1 cellular context compared by ENCODE assay signal in the genomic region with DNA sequence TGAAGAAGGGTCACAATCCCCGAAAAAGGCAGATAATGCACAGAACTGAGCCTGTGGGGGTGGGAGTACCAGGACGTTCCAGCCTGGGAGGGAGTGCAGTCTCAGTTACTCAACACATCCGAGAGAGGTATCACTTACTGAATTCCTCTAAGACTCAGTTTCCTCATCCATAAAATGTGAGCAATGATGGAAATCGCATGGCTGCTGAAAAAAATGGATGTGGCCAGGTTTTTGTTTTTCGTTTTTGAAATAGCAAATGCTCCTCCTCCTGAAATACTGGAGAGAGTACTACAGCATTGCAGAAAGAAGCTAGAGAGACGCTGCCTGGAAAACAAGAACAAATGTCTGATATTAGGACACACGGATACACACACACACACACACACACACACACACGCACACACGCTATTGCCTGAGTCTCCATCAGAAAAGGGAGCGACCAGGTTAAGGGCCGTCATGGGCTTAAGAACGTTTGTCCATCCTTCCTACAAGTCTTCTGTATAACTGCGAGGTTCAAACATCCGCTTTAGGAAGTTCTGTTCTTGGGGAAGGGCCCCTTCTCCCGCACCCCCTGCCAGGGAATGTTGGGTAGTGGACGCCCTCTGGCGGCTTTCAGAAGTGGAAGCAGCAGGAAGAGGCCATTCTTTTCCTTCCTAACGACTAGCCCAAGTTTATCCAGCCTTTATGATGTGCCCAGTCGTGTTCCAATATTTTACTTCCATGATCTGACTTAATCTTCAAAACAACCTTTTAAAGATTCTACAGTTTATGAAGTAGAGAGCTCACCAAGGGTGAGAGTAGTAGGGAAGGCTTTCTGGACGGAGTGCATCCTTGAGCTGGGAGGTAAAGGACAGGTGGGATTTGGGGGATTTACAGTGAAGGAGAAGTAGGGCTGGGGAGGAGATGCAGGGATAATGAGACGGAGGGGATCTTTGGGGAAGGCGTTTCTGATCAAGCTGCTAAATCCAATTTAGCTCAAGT.
A peak's percentile ranks its signal among the peaks of the same experiment; 100 is the strongest.
TF ChIP-seq lines count a peak whose summit lies in the region.

No MANE protein-coding gene starts in this region.

TF ChIP-seq in HEK293, 187 proteins besides CTCF, POLR2A, EP300 and RAD21 (continued from another document):
- TF ChIP-seq, protein P1, sequence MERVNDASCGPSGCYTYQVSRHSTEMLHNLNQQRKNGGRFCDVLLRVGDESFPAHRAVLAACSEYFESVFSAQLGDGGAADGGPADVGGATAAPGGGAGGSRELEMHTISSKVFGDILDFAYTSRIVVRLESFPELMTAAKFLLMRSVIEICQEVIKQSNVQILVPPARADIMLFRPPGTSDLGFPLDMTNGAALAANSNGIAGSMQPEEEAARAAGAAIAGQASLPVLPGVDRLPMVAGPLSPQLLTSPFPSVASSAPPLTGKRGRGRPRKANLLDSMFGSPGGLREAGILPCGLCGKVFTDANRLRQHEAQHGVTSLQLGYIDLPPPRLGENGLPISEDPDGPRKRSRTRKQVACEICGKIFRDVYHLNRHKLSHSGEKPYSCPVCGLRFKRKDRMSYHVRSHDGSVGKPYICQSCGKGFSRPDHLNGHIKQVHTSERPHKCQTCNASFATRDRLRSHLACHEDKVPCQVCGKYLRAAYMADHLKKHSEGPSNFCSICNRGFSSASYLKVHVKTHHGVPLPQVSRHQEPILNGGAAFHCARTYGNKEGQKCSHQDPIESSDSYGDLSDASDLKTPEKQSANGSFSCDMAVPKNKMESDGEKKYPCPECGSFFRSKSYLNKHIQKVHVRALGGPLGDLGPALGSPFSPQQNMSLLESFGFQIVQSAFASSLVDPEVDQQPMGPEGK (tag by site-specific recombination; IDR thresholded peaks at IDR 0.05), result peak; percentile 93
- no peak for TF ChIP-seq OSR2 (tag by site-specific recombination; IDR thresholded peaks at IDR 0.05)
- TF ChIP-seq, protein P2, sequence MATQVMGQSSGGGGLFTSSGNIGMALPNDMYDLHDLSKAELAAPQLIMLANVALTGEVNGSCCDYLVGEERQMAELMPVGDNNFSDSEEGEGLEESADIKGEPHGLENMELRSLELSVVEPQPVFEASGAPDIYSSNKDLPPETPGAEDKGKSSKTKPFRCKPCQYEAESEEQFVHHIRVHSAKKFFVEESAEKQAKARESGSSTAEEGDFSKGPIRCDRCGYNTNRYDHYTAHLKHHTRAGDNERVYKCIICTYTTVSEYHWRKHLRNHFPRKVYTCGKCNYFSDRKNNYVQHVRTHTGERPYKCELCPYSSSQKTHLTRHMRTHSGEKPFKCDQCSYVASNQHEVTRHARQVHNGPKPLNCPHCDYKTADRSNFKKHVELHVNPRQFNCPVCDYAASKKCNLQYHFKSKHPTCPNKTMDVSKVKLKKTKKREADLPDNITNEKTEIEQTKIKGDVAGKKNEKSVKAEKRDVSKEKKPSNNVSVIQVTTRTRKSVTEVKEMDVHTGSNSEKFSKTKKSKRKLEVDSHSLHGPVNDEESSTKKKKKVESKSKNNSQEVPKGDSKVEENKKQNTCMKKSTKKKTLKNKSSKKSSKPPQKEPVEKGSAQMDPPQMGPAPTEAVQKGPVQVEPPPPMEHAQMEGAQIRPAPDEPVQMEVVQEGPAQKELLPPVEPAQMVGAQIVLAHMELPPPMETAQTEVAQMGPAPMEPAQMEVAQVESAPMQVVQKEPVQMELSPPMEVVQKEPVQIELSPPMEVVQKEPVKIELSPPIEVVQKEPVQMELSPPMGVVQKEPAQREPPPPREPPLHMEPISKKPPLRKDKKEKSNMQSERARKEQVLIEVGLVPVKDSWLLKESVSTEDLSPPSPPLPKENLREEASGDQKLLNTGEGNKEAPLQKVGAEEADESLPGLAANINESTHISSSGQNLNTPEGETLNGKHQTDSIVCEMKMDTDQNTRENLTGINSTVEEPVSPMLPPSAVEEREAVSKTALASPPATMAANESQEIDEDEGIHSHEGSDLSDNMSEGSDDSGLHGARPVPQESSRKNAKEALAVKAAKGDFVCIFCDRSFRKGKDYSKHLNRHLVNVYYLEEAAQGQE (tag by site-specific recombination; IDR thresholded peaks at IDR 0.05), result no peak
- no peak for TF ChIP-seq ZNF112 (tag by site-specific recombination; IDR thresholded peaks at IDR 0.05)
- TF ChIP-seq ZNF660 (tag by site-specific recombination; IDR thresholded peaks at IDR 0.05), result peak; percentile 17; the same call in 1 of the 2 replicates
- TF ChIP-seq ZNF621 (tag by site-specific recombination; IDR thresholded peaks at IDR 0.05), result no peak
- TF ChIP-seq ZNF221 (tag by site-specific recombination; IDR thresholded peaks at IDR 0.05; ENCODE audit: borderline replicate concordance), result no peak
- TF ChIP-seq, protein P3, sequence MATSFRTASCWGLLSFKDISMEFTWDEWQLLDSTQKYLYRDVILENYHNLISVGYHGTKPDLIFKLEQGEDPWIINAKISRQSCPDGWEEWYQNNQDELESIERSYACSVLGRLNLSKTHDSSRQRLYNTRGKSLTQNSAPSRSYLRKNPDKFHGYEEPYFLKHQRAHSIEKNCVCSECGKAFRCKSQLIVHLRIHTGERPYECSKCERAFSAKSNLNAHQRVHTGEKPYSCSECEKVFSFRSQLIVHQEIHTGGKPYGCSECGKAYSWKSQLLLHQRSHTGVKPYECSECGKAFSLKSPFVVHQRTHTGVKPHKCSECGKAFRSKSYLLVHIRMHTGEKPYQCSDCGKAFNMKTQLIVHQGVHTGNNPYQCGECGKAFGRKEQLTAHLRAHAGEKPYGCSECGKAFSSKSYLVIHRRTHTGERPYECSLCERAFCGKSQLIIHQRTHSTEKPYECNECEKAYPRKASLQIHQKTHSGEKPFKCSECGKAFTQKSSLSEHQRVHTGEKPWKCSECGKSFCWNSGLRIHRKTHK (tag by site-specific recombination; IDR thresholded peaks at IDR 0.05), result no peak
- no peak for TF ChIP-seq ZNF23 (tag by site-specific recombination; IDR thresholded peaks at IDR 0.05; ENCODE audit: borderline replicate concordance)
- TF ChIP-seq ZSCAN23 (tag by site-specific recombination; IDR thresholded peaks at IDR 0.05), result no peak
- TF ChIP-seq HOXA7 (CRISPR knock-in tag; IDR thresholded peaks at IDR 0.05; ENCODE audit: borderline replicate concordance), result no peak
- TF ChIP-seq, protein P4, sequence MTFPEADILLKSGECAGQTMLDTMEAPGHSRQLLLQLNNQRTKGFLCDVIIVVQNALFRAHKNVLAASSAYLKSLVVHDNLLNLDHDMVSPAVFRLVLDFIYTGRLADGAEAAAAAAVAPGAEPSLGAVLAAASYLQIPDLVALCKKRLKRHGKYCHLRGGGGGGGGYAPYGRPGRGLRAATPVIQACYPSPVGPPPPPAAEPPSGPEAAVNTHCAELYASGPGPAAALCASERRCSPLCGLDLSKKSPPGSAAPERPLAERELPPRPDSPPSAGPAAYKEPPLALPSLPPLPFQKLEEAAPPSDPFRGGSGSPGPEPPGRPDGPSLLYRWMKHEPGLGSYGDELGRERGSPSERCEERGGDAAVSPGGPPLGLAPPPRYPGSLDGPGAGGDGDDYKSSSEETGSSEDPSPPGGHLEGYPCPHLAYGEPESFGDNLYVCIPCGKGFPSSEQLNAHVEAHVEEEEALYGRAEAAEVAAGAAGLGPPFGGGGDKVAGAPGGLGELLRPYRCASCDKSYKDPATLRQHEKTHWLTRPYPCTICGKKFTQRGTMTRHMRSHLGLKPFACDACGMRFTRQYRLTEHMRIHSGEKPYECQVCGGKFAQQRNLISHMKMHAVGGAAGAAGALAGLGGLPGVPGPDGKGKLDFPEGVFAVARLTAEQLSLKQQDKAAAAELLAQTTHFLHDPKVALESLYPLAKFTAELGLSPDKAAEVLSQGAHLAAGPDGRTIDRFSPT (tag by site-specific recombination; IDR thresholded peaks at IDR 0.05), result no peak
- no peak for TF ChIP-seq ZSCAN16 (tag by site-specific recombination; IDR thresholded peaks at IDR 0.05)
- TF ChIP-seq, protein P5, sequence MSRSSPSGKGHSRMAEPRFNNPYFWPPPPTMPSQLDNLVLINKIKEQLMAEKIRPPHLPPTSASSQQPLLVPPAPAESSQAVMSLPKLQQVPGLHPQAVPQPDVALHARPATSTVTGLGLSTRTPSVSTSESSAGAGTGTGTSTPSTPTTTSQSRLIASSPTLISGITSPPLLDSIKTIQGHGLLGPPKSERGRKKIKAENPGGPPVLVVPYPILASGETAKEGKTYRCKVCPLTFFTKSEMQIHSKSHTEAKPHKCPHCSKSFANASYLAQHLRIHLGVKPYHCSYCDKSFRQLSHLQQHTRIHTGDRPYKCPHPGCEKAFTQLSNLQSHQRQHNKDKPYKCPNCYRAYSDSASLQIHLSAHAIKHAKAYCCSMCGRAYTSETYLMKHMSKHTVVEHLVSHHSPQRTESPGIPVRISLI (tag by site-specific recombination; IDR thresholded peaks at IDR 0.05), result no peak
- TF ChIP-seq ZNF768 (tag by site-specific recombination; IDR thresholded peaks at IDR 0.05), result no peak
- TF ChIP-seq, protein P6, sequence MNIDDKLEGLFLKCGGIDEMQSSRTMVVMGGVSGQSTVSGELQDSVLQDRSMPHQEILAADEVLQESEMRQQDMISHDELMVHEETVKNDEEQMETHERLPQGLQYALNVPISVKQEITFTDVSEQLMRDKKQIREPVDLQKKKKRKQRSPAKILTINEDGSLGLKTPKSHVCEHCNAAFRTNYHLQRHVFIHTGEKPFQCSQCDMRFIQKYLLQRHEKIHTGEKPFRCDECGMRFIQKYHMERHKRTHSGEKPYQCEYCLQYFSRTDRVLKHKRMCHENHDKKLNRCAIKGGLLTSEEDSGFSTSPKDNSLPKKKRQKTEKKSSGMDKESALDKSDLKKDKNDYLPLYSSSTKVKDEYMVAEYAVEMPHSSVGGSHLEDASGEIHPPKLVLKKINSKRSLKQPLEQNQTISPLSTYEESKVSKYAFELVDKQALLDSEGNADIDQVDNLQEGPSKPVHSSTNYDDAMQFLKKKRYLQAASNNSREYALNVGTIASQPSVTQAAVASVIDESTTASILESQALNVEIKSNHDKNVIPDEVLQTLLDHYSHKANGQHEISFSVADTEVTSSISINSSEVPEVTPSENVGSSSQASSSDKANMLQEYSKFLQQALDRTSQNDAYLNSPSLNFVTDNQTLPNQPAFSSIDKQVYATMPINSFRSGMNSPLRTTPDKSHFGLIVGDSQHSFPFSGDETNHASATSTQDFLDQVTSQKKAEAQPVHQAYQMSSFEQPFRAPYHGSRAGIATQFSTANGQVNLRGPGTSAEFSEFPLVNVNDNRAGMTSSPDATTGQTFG (tag by site-specific recombination; IDR thresholded peaks at IDR 0.05; ENCODE audit: borderline replicate concordance), result no peak
